In genomic region chr4:81471361-81472248, GRCh38 we compare ENCODE assay signal across 8 cellular contexts. TPM values are rescaled to one million over a fixed set of nuclear protein-coding genes. Genes with fewer than 3 reads are reported as not detected.
DNase-seq lines count a peak whose midpoint lies in the region; ATAC-seq and TF ChIP-seq lines count a peak whose summit lies in the region.

RASGEF1B (minus strand) TSS chr4:81471907; CDS start chr4:81459508, 12,399 bp downstream.

- no TSS peak for BruUV-seq in PC-9 (replicated peaks; lab: Mats Ljungman, UMichigan)

- WGBS in esophagus muscularis mucosa: 1% methylated on average over 31 of the region's 87 CpGs

- H3K27me3 ChIP-seq in PC-9 (ENCODE audit: insufficient read depth, low read depth) (no peaks in the 10 kb centered on the region), esophagus muscularis mucosa (no peaks in the 10 kb centered on the region), muscle layer of colon (ENCODE audit: control insufficient read depth in 1 of 2, insufficient read depth in 2 of 2, low read length in 2 of 2) (no peaks in the 10 kb centered on the region)

- POLR2A ChIA-PET in PC-9 (lab: Charles Lee; ENCODE audit: unreplicated experiment): interaction anchor here (0.6 to 0.7 kb wide), 4 partner anchors 19 to 745 kb away, joined by 3 to 6 read pairs (median 4); no protein-coding TSS in a partner anchor

- ATAC-seq in GM21576 (IDR thresholded peaks at IDR 0.05; ENCODE audit: unreplicated experiment): peak; percentile 90
- ATAC-seq in activated T-cell treated with anti-CD3 and anti-CD28 coated beads, Interleukin-2, amount 50 U/mL, for 4 hours: peak; percentile 90 to 96

- peaks cover 2% of the 10 kb centered on the region for H3K36me3 Mint-ChIP-seq in activated T-cell treated with anti-CD3 and anti-CD28 coated beads, Interleukin-2, amount 50 U/mL, for 4 hours (ENCODE audit: insufficient read depth)

- H3K79me2 ChIP-seq in PC-9 (ENCODE audit: low read depth): no peaks in the 10 kb centered on the region

- CTCF ChIA-PET in PC-9 (lab: Charles Lee): interaction anchor here (0.5 to 1.4 kb wide), 4 partner anchors 21 to 1008 kb away, joined by 3 to 7 read pairs (median 5); no protein-coding TSS in a partner anchor

- H3K4me1 ChIP-seq in PC-9 (replicated peaks; ENCODE audit: insufficient read depth) (peaks cover 6% of the 10 kb centered on the region; the same call in 1 of the 2 replicates), esophagus muscularis mucosa (peaks cover 14 to 54% (median 45%) of the 10 kb centered on the region in 4 donors), muscle layer of colon (ENCODE audit: insufficient read depth, low read length) (peaks cover 14% of the 10 kb centered on the region)

- peak within 1 kb of the TSS; percentile 85 for H2AFZ ChIP-seq in PC-9

- H3K36me3 ChIP-seq in PC-9 (ENCODE audit: low read depth): no peaks in the 10 kb centered on the region
- no peaks in the 10 kb centered on the region for H3K36me3 ChIP-seq in esophagus muscularis mucosa
- H3K36me3 ChIP-seq in muscle layer of colon (ENCODE audit: insufficient read depth, low read length): no peaks in the 10 kb centered on the region

- H3K27ac ChIP-seq in PC-9: 0 out of 2 replicates have a peak within 1 kb of the TSS, but pooled peaks have one; percentile 23
- peak within 1 kb of the TSS; percentile 80 to 91 (median 86) for H3K27ac ChIP-seq in esophagus muscularis mucosa (replicated peaks in 1 of 4)
- H3K27ac ChIP-seq in muscle layer of colon (ENCODE audit: low read depth, low read length): peak within 1 kb of the TSS; percentile 78

- peak within 1 kb of the TSS; percentile 85 for H3K4me2 ChIP-seq in PC-9

- H3K9me3 Mint-ChIP-seq in activated T-cell treated with anti-CD3 and anti-CD28 coated beads, Interleukin-2, amount 50 U/mL, for 4 hours: no peaks in the 10 kb centered on the region

- DNase-seq in D341Med (ENCODE audit: low spot score): peak; percentile 99
- DNase-seq in Jurkat, Clone E6-1 (ENCODE audit: low read depth, low spot score): peak; percentile 64
- DNase-seq in PC-9: peak; percentile 60 to 82
- peak; percentile 97 for DNase-seq in activated T-cell treated with anti-CD3 and anti-CD28 coated beads, Interleukin-2, amount 50 U/mL, for 4 hours
- DNase-seq in esophagus muscularis mucosa (ENCODE audit: extremely low spot score): peak; percentile 95
- peak; percentile 81 to 91 for DNase-seq in stimulated activated CD8-positive, alpha-beta memory T cell treated with anti-CD3 and anti-CD28 coated beads, Interleukin-7, amount 100 ng/mL, for 1 hour (ENCODE audit: low read depth in 2 of 2)

- H4K20me1 ChIP-seq in PC-9 (ENCODE audit: insufficient read depth): no peaks in the 10 kb centered on the region

- peaks cover 10% of the 10 kb centered on the region; the same call in 1 of the 2 replicates for H3F3A ChIP-seq in PC-9 (ENCODE audit: insufficient read depth, low read depth)

- TF ChIP-seq POLR2A in esophagus muscularis mucosa (IDR thresholded peaks at IDR 0.05; ENCODE audit: low read depth): peak; percentile 49

- no peak for TF ChIP-seq EP300 in esophagus muscularis mucosa (IDR thresholded peaks at IDR 0.05)

- TF ChIP-seq CTCF in PC-9 (conservative IDR thresholded peaks at IDR 0.05) (no peak), esophagus muscularis mucosa (IDR thresholded peaks at IDR 0.05) (no peak)

- H3K9me2 ChIP-seq in PC-9 (ENCODE audit: insufficient read depth): no peaks in the 10 kb centered on the region

- H3K9me3 ChIP-seq in PC-9 (ENCODE audit: insufficient read depth, low read depth) (no peaks in the 10 kb centered on the region), esophagus muscularis mucosa (no peaks in the 10 kb centered on the region), muscle layer of colon (ENCODE audit: low read length) (no peaks in the 10 kb centered on the region)

- H3K9ac ChIP-seq in muscle layer of colon (ENCODE audit: low read length): peak within 1 kb of the TSS; percentile 85

- peak within 1 kb of the TSS; percentile 93 for H3K4me3 Mint-ChIP-seq in activated T-cell treated with anti-CD3 and anti-CD28 coated beads, Interleukin-2, amount 50 U/mL, for 4 hours

- intact Hi-C loops in PC-9 (cut with micrococcal nuclease; ENCODE audit: unreplicated experiment): loop anchor here (10.0 kb wide), 1 partner anchor 163 kb away; no protein-coding TSS in a partner anchor
- intact Hi-C loops in esophagus muscularis mucosa (cut with DNase I): loop anchor here (5.0 kb wide), 1 partner anchor 891 kb away; no protein-coding TSS in a partner anchor

- H3K4me1 Mint-ChIP-seq in activated T-cell treated with anti-CD3 and anti-CD28 coated beads, Interleukin-2, amount 50 U/mL, for 4 hours (ENCODE audit: low read depth): peaks cover 43% of the 10 kb centered on the region

- H3K27me3 Mint-ChIP-seq in activated T-cell treated with anti-CD3 and anti-CD28 coated beads, Interleukin-2, amount 50 U/mL, for 4 hours (ENCODE audit: low read depth): no peaks in the 10 kb centered on the region

- H3K4me3 ChIP-seq in Jurkat, Clone E6-1 (ENCODE audit: low read length): peak within 1 kb of the TSS; percentile 77
- H3K4me3 ChIP-seq in PC-9 (peak within 1 kb of the TSS; percentile 64), esophagus muscularis mucosa (peak within 1 kb of the TSS; percentile 73 to 87 (median 84)), muscle layer of colon (ENCODE audit: low read depth in 1 of 2, low read length in 2 of 2) (peak within 1 kb of the TSS; percentile 84 to 100)

RNA-seq across cellular contexts. Expression of gene RASGEF1B, which starts in this region (rescaled TPM):
- 2.1 TPM for polyA plus RNA-seq in Jurkat, Clone E6-1 (2012; ENCODE audit: insufficient read depth, insufficient read length)
- total RNA-seq in PC-9 (2021): 0.70 and 1.0 TPM in 2 replicates
- 10 to 100 TPM; 15.1 to 27.7 (median 24.5) TPM for total RNA-seq in activated T-cell treated with anti-CD3 and anti-CD28 coated beads, Interleukin-2, amount 50 U/mL, for 4 hours
- 10 to 100 TPM in 1 of 4 donors, 1 to 10 TPM in 3; 5.2 to 18.6 (median 6.2) TPM for total RNA-seq in esophagus muscularis mucosa

Comparison
In these comparisons a context has a peak if more than half of its experiments do, and no peak if none do; other contexts are left out.
1. Peak in every context shown above with its lines: DNase-seq, ATAC-seq, H3K4me3 ChIP-seq and H3K27ac ChIP-seq.
2. H3K27ac ChIP-seq: peak in every context shown above with its lines; median percentile 86 in esophagus muscularis mucosa; 78 in muscle layer of colon; 23 in PC-9.